ENCODE assay signal across 1 cellular context in the genomic region with DNA sequence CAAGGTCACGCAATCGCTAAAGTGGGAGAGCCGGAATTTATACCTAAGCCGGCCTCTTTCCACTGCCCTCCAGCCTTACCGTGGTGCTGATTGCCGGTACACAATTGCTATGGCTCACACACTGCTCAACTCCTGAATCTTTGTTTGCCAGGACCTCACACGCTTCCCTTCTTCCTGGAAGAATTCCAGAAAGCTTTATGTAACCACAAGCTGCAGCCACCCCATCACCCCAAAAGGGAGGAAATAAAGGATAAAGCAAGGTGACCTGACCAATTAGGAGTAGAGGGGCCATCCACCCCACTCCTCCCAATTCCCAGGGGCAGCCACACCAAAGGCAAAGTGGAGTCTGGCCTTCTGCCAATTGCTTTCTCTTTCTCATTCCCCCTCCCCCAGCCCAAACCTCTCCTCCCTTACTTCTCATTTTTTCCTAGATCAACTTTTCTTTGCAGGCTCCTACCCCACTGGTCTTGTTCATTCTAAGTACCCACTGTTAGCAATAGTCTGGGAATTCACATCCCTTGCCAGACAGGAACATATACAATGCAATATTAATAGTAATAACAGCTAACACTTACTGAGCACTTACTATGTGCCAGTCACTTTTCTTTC.
TF ChIP-seq lines count a peak whose summit lies in the region.

No MANE protein-coding gene starts in this region.

TF ChIP-seq in H1, 55 proteins besides CTCF, POLR2A, EP300 and RAD21:
- TF ChIP-seq TBP (IDR thresholded peaks at IDR 0.05; ENCODE audit: low read depth, low read length) (no peak), BCL11A (IDR thresholded peaks at IDR 0.05; ENCODE audit: low read depth in 2 of 2, low read length in 2 of 2) (no peak), RBBP5 (IDR thresholded peaks at IDR 0.05; ENCODE audit: borderline replicate concordance, low read depth, low read length) (no peak), SP4 (IDR thresholded peaks at IDR 0.05; ENCODE audit: low read length) (no peak), TAF7 (optimal IDR thresholded peaks at IDR 0.05; ENCODE audit: borderline replicate concordance, low read depth, low read length) (no peak), CBX8 (IDR thresholded peaks at IDR 0.05; ENCODE audit: borderline replicate concordance, low read depth, low read length) (no peak), RXRA (IDR thresholded peaks at IDR 0.05; ENCODE audit: insufficient read depth, low read depth, low read length) (no peak), SRF (IDR thresholded peaks at IDR 0.05; ENCODE audit: low read depth, low read length) (no peak), KDM5A (IDR thresholded peaks at IDR 0.05; ENCODE audit: low read length) (no peak), SP2 (IDR thresholded peaks at IDR 0.05; ENCODE audit: low read length) (no peak), TEAD4 (IDR thresholded peaks at IDR 0.05; ENCODE audit: low read depth, low read length) (no peak), CHD2 (IDR thresholded peaks at IDR 0.05; ENCODE audit: low read length) (no peak)
